8 cellular contexts compared by ENCODE assay signal in the genomic region with DNA sequence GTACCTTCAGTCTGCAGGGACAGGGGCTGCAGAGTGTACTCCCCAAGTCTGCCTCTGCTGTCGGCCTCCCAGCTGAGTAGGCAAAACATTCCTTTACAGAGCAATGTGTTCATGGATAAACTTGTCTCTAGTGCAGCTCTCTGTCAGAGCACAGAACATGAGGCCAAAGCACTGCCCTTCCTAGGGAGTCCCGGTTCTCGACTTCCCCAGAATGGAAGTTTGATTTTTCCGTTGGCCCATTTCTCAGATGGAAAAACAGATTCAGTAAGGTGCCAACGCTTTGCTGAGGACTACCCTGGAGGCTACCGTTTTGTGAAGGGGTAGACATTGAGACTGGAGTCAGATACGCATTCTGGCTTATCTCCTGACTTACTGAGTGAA. TPM values are rescaled to one million over a fixed set of nuclear protein-coding genes. Genes with fewer than 3 reads are reported as not detected.
DNase-seq lines count a peak whose midpoint lies in the region; ATAC-seq, FAIRE-seq and TF ChIP-seq lines count a peak whose summit lies in the region.

No MANE protein-coding gene starts in this region.

- H3K27me3 ChIP-seq in BE2C (no peaks in the 10 kb centered on the region), body of pancreas (no peaks in the 10 kb centered on the region), lung (ENCODE audit: control insufficient read depth, insufficient read depth) (no peaks in the 10 kb centered on the region)

- H3K4me1 ChIP-seq in BE2C = no peaks in the 10 kb centered on the region
- peaks cover 48% of the 10 kb centered on the region for H3K4me1 ChIP-seq in body of pancreas
- peaks cover 8 to 16% of the 10 kb centered on the region in 2 donors for H3K4me1 ChIP-seq in lung (ENCODE audit: control insufficient read depth in 2 of 2, insufficient read depth in 2 of 2, low read length in 2 of 2)

- H3K27ac ChIP-seq in body of pancreas = peak overlapping the region; percentile 52 to 85 (median 74)
- peak overlapping the region in 1 of 2 donors; percentile 65 for H3K27ac ChIP-seq in lung (ENCODE audit: low read depth in 1 of 2, low read length in 1 of 2)

- FAIRE-seq in urothelium cell line (lab: Jason Lieb, UNC) = no peak

- ATAC-seq in GM19468 (IDR thresholded peaks at IDR 0.05; ENCODE audit: extremely low read depth, unreplicated experiment) (peak; percentile 21), HG03521 (IDR thresholded peaks at IDR 0.05; ENCODE audit: unreplicated experiment) (peak; percentile 18), body of pancreas (peak; percentile 39), lung (ENCODE audit: insufficient read depth, low FRiP score) (peak; percentile 13)

- TF ChIP-seq CTCF in BE2C (IDR thresholded peaks at IDR 0.05; ENCODE audit: low read depth, low read length) (no peak), body of pancreas (IDR thresholded peaks at IDR 0.05) (no peak), lung (IDR thresholded peaks at IDR 0.05; ENCODE audit: control extremely low read depth, extremely low read depth) (no peak)

- H3K4me3 ChIP-seq in BE2C (ENCODE audit: low read depth, low read length) (peak overlapping the region; percentile 84), body of pancreas (peak overlapping the region; percentile 72 to 88), lung (peak overlapping the region; percentile 66)

- DNase-seq in BE2C = no peak
- DNase-seq in body of pancreas = no peak
- DNase-seq in lung (ENCODE audit: low spot score) = no peak
- DNase-seq in urothelium cell line (ENCODE audit: low spot score) = peak; percentile 20
- no peak for DNase-seq in NCI-H446 treated with DMSO at 0.1 percent for 48 hours (lab: John Stamatoyannopoulos, UW)
- DNase-seq in stimulated activated CD4-positive, alpha-beta T cell treated with anti-CD3 and anti-CD28 coated beads, Interleukin-4, amount 100 ng/mL, for 1 hour = no peak

- intact Hi-C loops in body of pancreas (cut with DNase I) = no loop called here

- WGBS in body of pancreas, 2 donors = 4 to 9% methylated on average over 6 to 7 of the region's 7 CpGs
- WGBS in lung, 2 donors = 17 to 26% methylated on average over 7 of the region's 7 CpGs

- H3K9me3 ChIP-seq in BE2C (no peaks in the 10 kb centered on the region), body of pancreas (no peaks in the 10 kb centered on the region), lung (ENCODE audit: control insufficient read depth in 2 of 2, insufficient read depth in 1 of 2, low read length in 1 of 2) (no peaks in the 10 kb centered on the region)

- no peak for TF ChIP-seq POLR2A in body of pancreas (IDR thresholded peaks at IDR 0.05)

- peaks cover 9% of the 10 kb centered on the region for H3K36me3 ChIP-seq in BE2C
- H3K36me3 ChIP-seq in body of pancreas (replicated peaks in 1 of 2; ENCODE audit: insufficient read depth in 1 of 2, low read depth in 2 of 2) = no peaks in the 10 kb centered on the region
- H3K36me3 ChIP-seq in lung (ENCODE audit: control insufficient read depth in 2 of 2, insufficient read depth in 2 of 2, low read length in 2 of 2) = no peaks in the 10 kb centered on the region

RNA-seq across cellular contexts. Expression of a gene that starts 0.4 kb away (rescaled TPM):
- 7.1 TPM for polyA plus RNA-seq in BE2C (2012; ENCODE audit: insufficient read depth, insufficient read length, low read depth)
- total RNA-seq in body of pancreas = 10 to 100 TPM in 1 of 2 donors, 1 to 10 TPM in 1; 8.6 to 12.2 TPM
- 10 to 100 TPM; 19.7 to 20.2 TPM for total RNA-seq in lung
- 1 to 10 TPM; 2.7 to 4.6 TPM for polyA plus RNA-seq in lung
